Comparison of ENCODE assay signal across 15 cellular contexts in genomic region chr4:39978904-39979303, GRCh38. TPM values are rescaled to one million over a fixed set of nuclear protein-coding genes. Genes with fewer than 3 reads are reported as not detected.
DNase-seq lines count a peak whose midpoint lies in the region; ATAC-seq, FAIRE-seq and TF ChIP-seq lines count a peak whose summit lies in the region.
"Had no signal": no experiment of that assay in that cellular context is flagged by ENCODE, and none has a peak within 500 bp of the region (broad histone marks: within the 10 kb centered on the region; RNA-seq: fewer than 3 reads in every experiment).

No MANE protein-coding gene starts in this region.

- H3K4me3 Mint-ChIP-seq in T-helper 17 cell (no peak overlapping the region), mesothelial cell of epicardium (peak overlapping the region; percentile 22)

- TF ChIP-seq CTCF in D721Med (IDR thresholded peaks at IDR 0.05; ENCODE audit: insufficient read depth, missing control alignments) (no peak), mesothelial cell of epicardium (IDR thresholded peaks at IDR 0.05; ENCODE audit: unreplicated experiment) (no peak)

- H3K36me3 ChIP-seq in BLaER1 treated with 17β-estradiol and CSF1 and Interleukin-3, amounts not matched to agents 10 nM and 100 nM: peaks cover 18 to 25% (median 24%) of the 10 kb centered on the region in 11 experiments

- H3K4me3 ChIP-seq in BLaER1 treated with 17β-estradiol and CSF1 and Interleukin-3, amounts not matched to agents 10 nM and 100 nM: no peak overlapping the region

- H4K20me1 ChIP-seq in BLaER1 treated with 17β-estradiol and CSF1 and Interleukin-3, amounts not matched to agents 10 nM and 100 nM: peaks cover 24 to 32% (median 25%) of the 10 kb centered on the region in 11 experiments; a peak in 21 of 22 replicates

- no peaks in the 10 kb centered on the region for H3K9me3 ChIP-seq in BLaER1 treated with 17β-estradiol and CSF1 and Interleukin-3, amounts not matched to agents 10 nM and 100 nM (replicated peaks in 1 of 11)
- no peaks in the 10 kb centered on the region for H3K9me3 ChIP-seq in T-helper 17 cell (ENCODE audit: control insufficient read depth, low read length, poor library complexity, severe bottlenecking)
- H3K9me3 ChIP-seq: SK-N-SH, tibial nerve had no signal

- no peaks in the 10 kb centered on the region for H3K27me3 ChIP-seq in BLaER1 treated with 17β-estradiol and CSF1 and Interleukin-3, amounts not matched to agents 10 nM and 100 nM
- H3K27me3 ChIP-seq: dorsolateral prefrontal cortex, tibial nerve had no signal

- peak overlapping the region in 5 of 11 experiments; percentile 96 to 99 (median 97); a peak in 7 of 22 replicates for H3K27ac ChIP-seq in BLaER1 treated with 17β-estradiol and CSF1 and Interleukin-3, amounts not matched to agents 10 nM and 100 nM

- ATAC-seq in T-helper 17 cell (no peak), HG02970 (IDR thresholded peaks at IDR 0.05; ENCODE audit: low FRiP score, unreplicated experiment) (no peak)

- H3K36me3 Mint-ChIP-seq in T-helper 17 cell (ENCODE audit: low read depth): peaks cover 2% of the 10 kb centered on the region
- H3K36me3 Mint-ChIP-seq in mesothelial cell of epicardium: peaks cover 5% of the 10 kb centered on the region

- H3K9ac ChIP-seq in BLaER1 treated with 17β-estradiol and CSF1 and Interleukin-3, amounts not matched to agents 10 nM and 100 nM: peak overlapping the region in 8 of 11 experiments; percentile 7 to 99 (median 97); a peak in 10 of 22 replicates

- H3K4me2 ChIP-seq in BLaER1 treated with 17β-estradiol and CSF1 and Interleukin-3, amounts not matched to agents 10 nM and 100 nM: peak overlapping the region; percentile 41 to 93 (median 85); a peak in 20 of 22 replicates

- H3K27ac Mint-ChIP-seq in T-helper 17 cell (peak overlapping the region; percentile 19), mesothelial cell of epicardium (no peak overlapping the region)

- peak; percentile 48 for FAIRE-seq in D721Med (lab: Jason Lieb, UNC)

- peaks cover 25 to 34% (median 30%) of the 10 kb centered on the region in 10 experiments for H3K4me1 ChIP-seq in BLaER1 treated with 17β-estradiol and CSF1 and Interleukin-3, amounts not matched to agents 10 nM and 100 nM

- H3K27me3 Mint-ChIP-seq in T-helper 17 cell (no peaks in the 10 kb centered on the region), mesothelial cell of epicardium (ENCODE audit: low read depth) (no peaks in the 10 kb centered on the region)
- H3K27me3 Mint-ChIP-seq: CD4-positive, alpha-beta memory T cell had no signal

- peaks cover 19% of the 10 kb centered on the region for H3K4me1 Mint-ChIP-seq in T-helper 17 cell
- peaks cover 17% of the 10 kb centered on the region for H3K4me1 Mint-ChIP-seq in mesothelial cell of epicardium

- no peaks in the 10 kb centered on the region for H3K9me3 Mint-ChIP-seq in mesothelial cell of epicardium

- DNase-seq in D721Med (ENCODE audit: insufficient read length, low spot score): no peak
- DNase-seq in T-helper 17 cell: no peak
- no peak for DNase-seq in mesothelial cell of epicardium (ENCODE audit: low spot score in 2 of 2, unreplicated experiment in 2 of 2)
- no peak for DNase-seq in nucleus accumbens (lab: John Stamatoyannopoulos, UW)
- no peak for DNase-seq in iPS-NIHi11 (ENCODE audit: low spot score)
- DNase-seq: CD4-positive, alpha-beta memory T cell; dorsolateral prefrontal cortex; left cardiac atrium; MM.1S; retina; SK-N-SH; stimulated activated CD4-positive, alpha-beta T cell treated with anti-CD3 and anti-CD28 coated beads, Interleukin-1b, Interleukin-23, amount 100 ng/mL, for 48 hours had no signal

RNA-seq across cellular contexts. Expression of gene PDS5A, which starts 1.2 kb away (rescaled TPM):
- total RNA-seq in T-helper 17 cell (100 to 1,000 TPM; 102 to 109 TPM), mesothelial cell of epicardium (78.4 to 86.6 TPM (median 79.8 TPM) in 3 replicates)
